Comparison of ENCODE assay signal across 12 cellular contexts in genomic region chr1:27681580-27681979, GRCh38. TPM values are rescaled to one million over a fixed set of nuclear protein-coding genes. Genes with fewer than 3 reads are reported as not detected.
DNase-seq lines count a peak whose midpoint lies in the region; ATAC-seq, FAIRE-seq and TF ChIP-seq lines count a peak whose summit lies in the region.
"Not testable (repeated sequence)": the region's sequence is repeated elsewhere in the genome, so short reads cannot be mapped to it uniquely, and the experiment has no call there.
"Had no signal": no experiment of that assay in that cellular context is flagged by ENCODE, and none has a peak within 500 bp of the region (broad histone marks: within the 10 kb centered on the region; RNA-seq: fewer than 3 reads in every experiment).

No MANE protein-coding gene starts in this region.

- not testable (repeated sequence) for H3K36me3 Mint-ChIP-seq in Calu3 (ENCODE audit: insufficient read depth, unreplicated experiment)

- not testable (repeated sequence) for H3K9me3 Mint-ChIP-seq in Calu3 (ENCODE audit: low read depth, unreplicated experiment)

- in situ Hi-C loops in K562 (cut with MboI); HepG2 (cut with HindIII; ENCODE audit: extremely low pct_ligation_motif_present, low pct_unique_long_range_greater_than_20kb): not testable (repeated sequence)

- not testable (repeated sequence) for H3K9me3 ChIP-seq in HEK293 (ENCODE audit: control insufficient read depth, insufficient read depth, low read depth, low read length); K562 (replicated peaks; ENCODE audit: control insufficient read depth, insufficient read depth, low read depth, low read length); body of pancreas
- peaks cover 26% of the 10 kb centered on the region for H3K9me3 ChIP-seq in HepG2 (ENCODE audit: low read length)

- BruUV-seq in Calu3 (replicated peaks; lab: Mats Ljungman, UMichigan); K562 (replicated peaks; lab: Mats Ljungman, UMichigan); HepG2 (replicated peaks; lab: Mats Ljungman, UMichigan): not testable (repeated sequence)

- not testable (repeated sequence) for H2AFZ ChIP-seq in K562 (ENCODE audit: low read depth, low read length); HepG2 (ENCODE audit: low read length)

- H3K36me3 ChIP-seq in HEK293 (ENCODE audit: control insufficient read depth in 2 of 2, insufficient read depth in 1 of 2, low read length in 2 of 2); K562 (ENCODE audit: control insufficient read depth, insufficient read depth, low read length); body of pancreas (replicated peaks in 1 of 2; ENCODE audit: insufficient read depth in 1 of 2, low read depth in 2 of 2); HepG2 (replicated peaks in 1 of 2; ENCODE audit: control insufficient read depth in 1 of 2, insufficient read depth in 2 of 2, low read length in 2 of 2): not testable (repeated sequence)

- not testable (repeated sequence) for H3K27ac ChIP-seq in HEK293 (ENCODE audit: extremely low read depth, low read depth, low read length); K562 (ENCODE audit: extremely low read depth, low read depth, low read length); HepG2 (ENCODE audit: extremely low read length, insufficient read depth, low read length)
- H3K27ac ChIP-seq in body of pancreas, result peak overlapping the region in 3 of 4 donors; percentile 38 to 73 (median 61)

- TF ChIP-seq RAD21 in K562 (CRISPR knock-in tag; conservative IDR thresholded peaks at IDR 0.05 in 1 of 2, IDR thresholded peaks at IDR 0.05 in 1 of 2); HepG2 (CRISPR knock-in tag; IDR thresholded peaks at IDR 0.05): not testable (repeated sequence)

- H3K4me3 Mint-ChIP-seq in Calu3 (ENCODE audit: low read depth, unreplicated experiment), result not testable (repeated sequence)

- H3K4me1 ChIP-seq in HEK293 (ENCODE audit: control insufficient read depth, insufficient read depth, low read length); K562 (replicated peaks in 1 of 2; ENCODE audit: control insufficient read depth in 2 of 2, insufficient read depth in 2 of 2, low read length in 2 of 2); body of pancreas: not testable (repeated sequence)
- H3K4me1 ChIP-seq in HepG2 (ENCODE audit: insufficient read depth, low read length), result peaks cover 33% of the 10 kb centered on the region

- peaks cover 41% of the 10 kb centered on the region for H3K4me1 Mint-ChIP-seq in Calu3 (ENCODE audit: low read depth, unreplicated experiment)

- DNase-seq in Calu3; K562 (ENCODE audit: extremely low read depth in 1 of 4, low spot score in 3 of 4); body of pancreas; HepG2 (ENCODE audit: low spot score): not testable (repeated sequence)

- WGBS in K562 (ENCODE audit: insufficient coverage, low coverage, missing lambda C conversion rate), result 41% methylated on average over 4 of the region's 4 CpGs
- WGBS in body of pancreas, 2 donors, result 95 to 98% methylated on average over 4 of the region's 4 CpGs
- 78% methylated on average over 4 of the region's 4 CpGs for WGBS in HepG2 (ENCODE audit: low lambda C conversion rate)

- not testable (repeated sequence) for H3K9ac ChIP-seq in K562 (ENCODE audit: insufficient read depth in 1 of 2, low read depth in 2 of 2, low read length in 2 of 2); HepG2 (ENCODE audit: insufficient read depth, low read depth, low read length)

- H3K27me3 Mint-ChIP-seq in Calu3 (ENCODE audit: unreplicated experiment), result not testable (repeated sequence)

- not testable (repeated sequence) for H3K27me3 ChIP-seq in K562 (ENCODE audit: control insufficient read depth in 2 of 2, insufficient read depth in 2 of 2, low read length in 2 of 2); body of pancreas; HepG2 (ENCODE audit: control insufficient read depth in 1 of 2, insufficient read depth in 2 of 2, low read length in 2 of 2)

- peak overlapping the region; percentile 97 for H3K27ac Mint-ChIP-seq in Calu3 (ENCODE audit: unreplicated experiment)

- intact Hi-C loops in Calu3 (cut with micrococcal nuclease; ENCODE audit: unreplicated experiment); K562 (cut with micrococcal nuclease); body of pancreas (cut with DNase I); HepG2 (cut with micrococcal nuclease; ENCODE audit: unreplicated experiment): not testable (repeated sequence)

- not testable (repeated sequence) for TF ChIP-seq POLR2A in K562 (conservative IDR thresholded peaks at IDR 0.05); body of pancreas (IDR thresholded peaks at IDR 0.05); HepG2 (IDR thresholded peaks at IDR 0.05; ENCODE audit: insufficient read depth in 1 of 2, low read depth in 2 of 2, low read length in 2 of 2)

- H4K20me1 ChIP-seq in K562 (replicated peaks; ENCODE audit: control insufficient read depth, insufficient read depth, low read length); HepG2 (ENCODE audit: insufficient read depth, low read length): not testable (repeated sequence)

- CTCF ChIA-PET in Calu3 (lab: Charles Lee); HEK293 (lab: Yijun Ruan, JAX); K562 (lab: Yijun Ruan, JAX; ENCODE audit: low intra/inter-chr PET ratio); HepG2 (lab: Yijun Ruan, JAX; ENCODE audit: low intra/inter-chr PET ratio, low total read pairs): not testable (repeated sequence)

- TF ChIP-seq CTCF in Calu3 (IDR thresholded peaks at IDR 0.05; ENCODE audit: unreplicated experiment); HEK293 (tag by site-specific recombination; IDR thresholded peaks at IDR 0.05); K562 (IDR thresholded peaks at IDR 0.05 in 2 of 3, conservative IDR thresholded peaks at IDR 0.05 in 1 of 3; ENCODE audit: insufficient read depth in 2 of 3, low read depth in 1 of 3, low read length in 3 of 3); body of pancreas (IDR thresholded peaks at IDR 0.05); HepG2 (CRISPR knock-in tag; IDR thresholded peaks at IDR 0.05): not testable (repeated sequence)

- not testable (repeated sequence) for TF ChIP-seq EP300 in K562 (IDR thresholded peaks at IDR 0.05; ENCODE audit: low read length); HepG2 (IDR thresholded peaks at IDR 0.05; ENCODE audit: low read depth in 2 of 2, low read length in 2 of 2); HepG2 (CRISPR knock-in tag; IDR thresholded peaks at IDR 0.05; ENCODE audit: borderline replicate concordance)

- not testable (repeated sequence) for H3K4me2 ChIP-seq in K562 (ENCODE audit: insufficient read depth, low read length); HepG2 (ENCODE audit: low read depth, low read length)

- not testable (repeated sequence) for H3K4me3 ChIP-seq in HEK293 (ENCODE audit: low read depth, low read length); K562; body of pancreas; HepG2 (replicated peaks in 1 of 3; ENCODE audit: insufficient read depth in 1 of 3, low read depth in 2 of 3, low read length in 3 of 3)

- H3K79me2 ChIP-seq in K562 (ENCODE audit: control insufficient read depth, insufficient read depth, low read length); HepG2 (ENCODE audit: insufficient read depth, low read length): not testable (repeated sequence)

- not testable (repeated sequence) for ATAC-seq in K562, body of pancreas, HepG2

- POLR2A ChIA-PET in HEK293 (lab: Yijun Ruan, JAX); K562 (lab: Yijun Ruan, JAX): not testable (repeated sequence)
- POLR2A ChIA-PET in HepG2 (lab: Yijun Ruan, JAX), result interaction anchor here (1.0 kb wide), 1 partner anchor 10 kb away, joined by 3 read pairs; the partner anchor contains the start of gene IFI6

- not testable (repeated sequence) for FAIRE-seq in K562 (lab: Jason Lieb, UNC); HepG2 (lab: Jason Lieb, UNC)

- not testable (repeated sequence) for H3K9me1 ChIP-seq in K562 (ENCODE audit: control insufficient read depth, insufficient read depth, low read length)

RNA-seq across cellular contexts. Expression of gene IFI6, which starts 9.6 kb away (rescaled TPM):
- total RNA-seq in Calu3 (2022) (426 and 1,520 TPM in 2 replicates), K562 (2014; rRNA removed) (4.5 and 4.7 TPM in 2 replicates), K562 (2014; rRNA removed; fragmentation: Illumina TruSeq; extraction: Trizol) (0.99 and 1.0 TPM in 2 replicates), K562 (2015; rRNA removed; fragmentation: Illumina TruSeq; extraction: Trizol) (1.6 and 2.2 TPM in 2 replicates), K562 (2021) (3.8 and 5.0 TPM in 2 replicates), body of pancreas (10 to 100 TPM; 54.0 to 58.0 TPM), HepG2 (2016; rRNA removed; fragmentation: Illumina TruSeq; extraction: Trizol) (6.1 and 13.2 TPM in 2 replicates)
- total RNA-seq in K562 (2011; cell fraction: chromatin; rRNA removed; ENCODE audit: low replicate concordance), result 0.67 TPM in 1 of 2 replicates, not detected in the other
- 2.6 and 3.8 TPM in 2 replicates for total RNA-seq in K562 (2011; cell fraction: nucleolus; rRNA removed)
- total RNA-seq in K562 (2011; cell fraction: nucleoplasm; rRNA removed), result 1.1 and 2.4 TPM in 2 replicates
- polyA plus RNA-seq in K562 (2011; rRNA removed) (2.0 and 2.7 TPM in 2 replicates), K562 (2014; fragmentation: Illumina TruSeq; extraction: Trizol) (2.4 and 2.9 TPM in 2 replicates), K562 (2014; fragmentation: Nextera tagmentation; extraction: Ambion mirVana) (under 1 TPM; 0.17 to 0.76 TPM), K562 (2014; rRNA removed) (4.0 and 4.4 TPM in 2 replicates), HepG2 (2011; rRNA removed) (12.9 and 21.8 TPM in 2 replicates)
- 3.4 and 3.9 TPM in 2 replicates for polyA plus RNA-seq in K562 (2011; cell fraction: cytosol; rRNA removed)
- 0.55 and 1.0 TPM in 2 replicates for polyA plus RNA-seq in K562 (2011; cell fraction: nucleus; rRNA removed)
- polyA plus RNA-seq in K562 (2012), result 8.1 and 10.3 TPM in 2 replicates
- 0.60 TPM in 1 of 2 replicates, not detected in the other for polyA minus RNA-seq in K562 (2011; rRNA and poly(A)+ RNA removed)
- 1.4 and 2.8 TPM in 2 replicates for polyA minus RNA-seq in K562 (2011; cell fraction: cytosol; rRNA and poly(A)+ RNA removed)
- not detected in 2 replicates for polyA minus RNA-seq in K562 (2011; cell fraction: nucleus; rRNA and poly(A)+ RNA removed)
- total RNA-seq in HepG2 (2016; cell fraction: cytosol; rRNA removed; fragmentation: Illumina TruSeq; extraction: Trizol; ENCODE audit: low read depth), result 2.7 and 3.0 TPM in 2 replicates
- total RNA-seq in HepG2 (2016; cell fraction: insoluble cytoplasmic fraction; rRNA removed; fragmentation: Illumina TruSeq; extraction: Trizol), result 7.4 and 12.7 TPM in 2 replicates
- total RNA-seq in HepG2 (2016; cell fraction: membrane; rRNA removed; fragmentation: Illumina TruSeq; extraction: Trizol), result 3.2 and 3.3 TPM in 2 replicates
- 8.4 and 10.6 TPM in 2 replicates for total RNA-seq in HepG2 (2016; cell fraction: nucleus; rRNA removed; fragmentation: Illumina TruSeq; extraction: Trizol)
- 18.2 and 23.3 TPM in 2 replicates for polyA plus RNA-seq in HepG2 (2011; cell fraction: cytosol; rRNA removed)
- 6.3 and 11.3 TPM in 2 replicates for polyA plus RNA-seq in HepG2 (2011; cell fraction: nucleus; rRNA removed)
- 10.8 and 16.9 TPM in 2 replicates for polyA plus RNA-seq in HepG2 (2012)
- polyA plus RNA-seq in HepG2 (2016; cell fraction: cytosol; fragmentation: Illumina TruSeq; extraction: Trizol; ENCODE audit: low read depth), result 2.0 and 3.3 TPM in 2 replicates
- polyA plus RNA-seq in HepG2 (2016; cell fraction: insoluble cytoplasmic fraction; fragmentation: Illumina TruSeq; extraction: Trizol; ENCODE audit: low read depth), result 5.6 and 6.9 TPM in 2 replicates
- 3.2 and 3.9 TPM in 2 replicates for polyA plus RNA-seq in HepG2 (2016; cell fraction: membrane; fragmentation: Illumina TruSeq; extraction: Trizol; ENCODE audit: low read depth)
- 12.0 and 16.6 TPM in 2 replicates for polyA plus RNA-seq in HepG2 (2016; cell fraction: nucleus; fragmentation: Illumina TruSeq; extraction: Trizol; ENCODE audit: insufficient read depth, low read depth)
- polyA minus RNA-seq in HepG2 (2011; rRNA and poly(A)+ RNA removed; ENCODE audit: low replicate concordance), result 7.1 and 42.2 TPM in 2 replicates
- 4.4 and 7.3 TPM in 2 replicates for polyA minus RNA-seq in HepG2 (2011; cell fraction: cytosol; rRNA and poly(A)+ RNA removed)
- 1.3 and 1.4 TPM in 2 replicates for polyA minus RNA-seq in HepG2 (2011; cell fraction: nucleus; rRNA and poly(A)+ RNA removed)

RNA-seq across cellular contexts. Expression of gene FAM76A, which starts 44.2 kb away (rescaled TPM):
- total RNA-seq in Calu3 (2022) (10.7 and 11.5 TPM in 2 replicates), K562 (2014; rRNA removed) (14.3 and 14.6 TPM in 2 replicates), K562 (2014; rRNA removed; fragmentation: Illumina TruSeq; extraction: Trizol) (13.0 and 16.4 TPM in 2 replicates), K562 (2015; rRNA removed; fragmentation: Illumina TruSeq; extraction: Trizol) (11.9 and 13.1 TPM in 2 replicates), K562 (2021) (10.8 and 12.4 TPM in 2 replicates), body of pancreas (1 to 10 TPM; 5.4 to 7.6 TPM), HepG2 (2016; rRNA removed; fragmentation: Illumina TruSeq; extraction: Trizol) (15.7 and 18.8 TPM in 2 replicates)
- total RNA-seq in K562 (2011; cell fraction: chromatin; rRNA removed; ENCODE audit: low replicate concordance), result 12.3 and 13.2 TPM in 2 replicates
- total RNA-seq in K562 (2011; cell fraction: nucleolus; rRNA removed), result 6.0 and 6.4 TPM in 2 replicates
- 10.6 and 13.1 TPM in 2 replicates for total RNA-seq in K562 (2011; cell fraction: nucleoplasm; rRNA removed)
- polyA plus RNA-seq in K562 (2011; rRNA removed) (9.7 and 11.0 TPM in 2 replicates), K562 (2014; fragmentation: Illumina TruSeq; extraction: Trizol) (7.8 and 11.3 TPM in 2 replicates), K562 (2014; fragmentation: Nextera tagmentation; extraction: Ambion mirVana) (10 to 100 TPM in 1 of 2 experiments, 1 to 10 TPM in 1; 9.5 to 14.6 TPM), K562 (2014; rRNA removed) (11.4 and 13.6 TPM in 2 replicates), HepG2 (2011; rRNA removed) (4.2 and 4.6 TPM in 2 replicates)
- polyA plus RNA-seq in K562 (2011; cell fraction: cytosol; rRNA removed), result 2.8 and 5.7 TPM in 2 replicates
- polyA plus RNA-seq in K562 (2011; cell fraction: nucleus; rRNA removed), result 8.8 and 11.1 TPM in 2 replicates
- 7.7 and 8.6 TPM in 2 replicates for polyA plus RNA-seq in K562 (2012)
- polyA minus RNA-seq in K562 (2011; rRNA and poly(A)+ RNA removed), result 14.6 and 19.8 TPM in 2 replicates
- 2.8 and 12.1 TPM in 2 replicates for polyA minus RNA-seq in K562 (2011; cell fraction: cytosol; rRNA and poly(A)+ RNA removed)
- polyA minus RNA-seq in K562 (2011; cell fraction: nucleus; rRNA and poly(A)+ RNA removed), result 5.1 and 11.2 TPM in 2 replicates
- 4.5 and 5.0 TPM in 2 replicates for total RNA-seq in HepG2 (2016; cell fraction: cytosol; rRNA removed; fragmentation: Illumina TruSeq; extraction: Trizol; ENCODE audit: low read depth)
- total RNA-seq in HepG2 (2016; cell fraction: insoluble cytoplasmic fraction; rRNA removed; fragmentation: Illumina TruSeq; extraction: Trizol), result 15.9 and 19.6 TPM in 2 replicates
- total RNA-seq in HepG2 (2016; cell fraction: membrane; rRNA removed; fragmentation: Illumina TruSeq; extraction: Trizol), result 11.5 and 13.7 TPM in 2 replicates
- 9.9 and 11.7 TPM in 2 replicates for total RNA-seq in HepG2 (2016; cell fraction: nucleus; rRNA removed; fragmentation: Illumina TruSeq; extraction: Trizol)
- 2.1 and 3.9 TPM in 2 replicates for polyA plus RNA-seq in HepG2 (2011; cell fraction: cytosol; rRNA removed)
- 4.1 and 5.8 TPM in 2 replicates for polyA plus RNA-seq in HepG2 (2011; cell fraction: nucleus; rRNA removed)
- polyA plus RNA-seq in HepG2 (2012), result 4.9 and 5.9 TPM in 2 replicates
- 1.9 and 2.3 TPM in 2 replicates for polyA plus RNA-seq in HepG2 (2016; cell fraction: cytosol; fragmentation: Illumina TruSeq; extraction: Trizol; ENCODE audit: low read depth)
- 11.7 and 12.5 TPM in 2 replicates for polyA plus RNA-seq in HepG2 (2016; cell fraction: insoluble cytoplasmic fraction; fragmentation: Illumina TruSeq; extraction: Trizol; ENCODE audit: low read depth)
- polyA plus RNA-seq in HepG2 (2016; cell fraction: membrane; fragmentation: Illumina TruSeq; extraction: Trizol; ENCODE audit: low read depth), result 2.9 and 4.4 TPM in 2 replicates
- polyA plus RNA-seq in HepG2 (2016; cell fraction: nucleus; fragmentation: Illumina TruSeq; extraction: Trizol; ENCODE audit: insufficient read depth, low read depth), result 14.7 and 19.0 TPM in 2 replicates
- polyA minus RNA-seq in HepG2 (2011; rRNA and poly(A)+ RNA removed; ENCODE audit: low replicate concordance), result 4.4 and 5.1 TPM in 2 replicates
- polyA minus RNA-seq in HepG2 (2011; cell fraction: cytosol; rRNA and poly(A)+ RNA removed), result 5.9 and 8.0 TPM in 2 replicates
- polyA minus RNA-seq in HepG2 (2011; cell fraction: nucleus; rRNA and poly(A)+ RNA removed), result 10.9 and 18.0 TPM in 2 replicates

RNA-seq across cellular contexts. Expression of gene FGR, which starts 46.6 kb away (rescaled TPM):
- not detected in 2 replicates for total RNA-seq in Calu3 (2022)
- not detected in 2 replicates for total RNA-seq in K562 (2011; cell fraction: chromatin; rRNA removed; ENCODE audit: low replicate concordance)
- total RNA-seq in K562 (2011; cell fraction: nucleolus; rRNA removed), result not detected in 2 replicates
- not detected in 2 replicates for total RNA-seq in K562 (2011; cell fraction: nucleoplasm; rRNA removed)
- not detected in 2 replicates for total RNA-seq in K562 (2014; rRNA removed)
- total RNA-seq in K562 (2014; rRNA removed; fragmentation: Illumina TruSeq; extraction: Trizol), result not detected in 2 replicates
- not detected in 2 replicates for total RNA-seq in K562 (2015; rRNA removed; fragmentation: Illumina TruSeq; extraction: Trizol)
- 0.11 and 0.38 TPM in 2 replicates for total RNA-seq in K562 (2021)
- 0.04 TPM in 1 of 2 replicates, not detected in the other for polyA plus RNA-seq in K562 (2011; rRNA removed)
- polyA plus RNA-seq in K562 (2011; cell fraction: cytosol; rRNA removed), result 0.06 TPM in 1 of 2 replicates, not detected in the other
- polyA plus RNA-seq in K562 (2011; cell fraction: nucleus; rRNA removed), result 0.20 TPM in 1 of 2 replicates, not detected in the other
- polyA plus RNA-seq in K562 (2012), result not detected in 2 replicates
- not detected in 2 replicates for polyA plus RNA-seq in K562 (2014; fragmentation: Illumina TruSeq; extraction: Trizol)
- polyA plus RNA-seq in K562 (2014; fragmentation: Nextera tagmentation; extraction: Ambion mirVana), result not detected
- not detected in 2 replicates for polyA plus RNA-seq in K562 (2014; rRNA removed)
- polyA minus RNA-seq in K562 (2011; rRNA and poly(A)+ RNA removed), result not detected in 2 replicates
- polyA minus RNA-seq in K562 (2011; cell fraction: cytosol; rRNA and poly(A)+ RNA removed), result not detected in 2 replicates
- not detected in 2 replicates for polyA minus RNA-seq in K562 (2011; cell fraction: nucleus; rRNA and poly(A)+ RNA removed)
- 1 to 10 TPM; 3.0 to 5.4 TPM for total RNA-seq in body of pancreas
- total RNA-seq in HepG2 (2016; rRNA removed; fragmentation: Illumina TruSeq; extraction: Trizol), result not detected in 2 replicates
- total RNA-seq in HepG2 (2016; cell fraction: cytosol; rRNA removed; fragmentation: Illumina TruSeq; extraction: Trizol; ENCODE audit: low read depth), result not detected in 2 replicates
- total RNA-seq in HepG2 (2016; cell fraction: insoluble cytoplasmic fraction; rRNA removed; fragmentation: Illumina TruSeq; extraction: Trizol), result not detected in 2 replicates
- not detected in 2 replicates for total RNA-seq in HepG2 (2016; cell fraction: membrane; rRNA removed; fragmentation: Illumina TruSeq; extraction: Trizol)
- not detected in 2 replicates for total RNA-seq in HepG2 (2016; cell fraction: nucleus; rRNA removed; fragmentation: Illumina TruSeq; extraction: Trizol)
- 0.04 TPM in 1 of 2 replicates, not detected in the other for polyA plus RNA-seq in HepG2 (2011; rRNA removed)
- polyA plus RNA-seq in HepG2 (2011; cell fraction: cytosol; rRNA removed), result 0.01 and 0.04 TPM in 2 replicates
- polyA plus RNA-seq in HepG2 (2011; cell fraction: nucleus; rRNA removed), result 0.14 and 0.33 TPM in 2 replicates
- not detected in 2 replicates for polyA plus RNA-seq in HepG2 (2012)
- polyA plus RNA-seq in HepG2 (2016; cell fraction: cytosol; fragmentation: Illumina TruSeq; extraction: Trizol; ENCODE audit: low read depth), result not detected in 2 replicates
- not detected in 2 replicates for polyA plus RNA-seq in HepG2 (2016; cell fraction: insoluble cytoplasmic fraction; fragmentation: Illumina TruSeq; extraction: Trizol; ENCODE audit: low read depth)
- polyA plus RNA-seq in HepG2 (2016; cell fraction: membrane; fragmentation: Illumina TruSeq; extraction: Trizol; ENCODE audit: low read depth), result not detected in 2 replicates
- polyA plus RNA-seq in HepG2 (2016; cell fraction: nucleus; fragmentation: Illumina TruSeq; extraction: Trizol; ENCODE audit: insufficient read depth, low read depth), result not detected in 2 replicates
- 0.33 TPM in 1 of 2 replicates, not detected in the other for polyA minus RNA-seq in HepG2 (2011; rRNA and poly(A)+ RNA removed; ENCODE audit: low replicate concordance)
- polyA minus RNA-seq in HepG2 (2011; cell fraction: cytosol; rRNA and poly(A)+ RNA removed), result not detected in 2 replicates
- not detected in 2 replicates for polyA minus RNA-seq in HepG2 (2011; cell fraction: nucleus; rRNA and poly(A)+ RNA removed)
- total RNA-seq: A172, A673, Caco-2, Daoy had no signal
- polyA plus RNA-seq: A549, AG04450, BJ had no signal
